In genomic region chr4:164956766-164957643, GRCh38 we compare ENCODE assay signal across 1 cellular context.
TF ChIP-seq lines count a peak whose summit lies in the region.

No MANE protein-coding gene starts in this region.

TF ChIP-seq in WTC11, 78 proteins besides CTCF, POLR2A, EP300 and RAD21 (continued from another document):
- TF ChIP-seq FOXP4 (CRISPR knock-in tag; IDR thresholded peaks at IDR 0.05) (peak; percentile 85), TEAD4 (CRISPR knock-in tag; IDR thresholded peaks at IDR 0.05) (0 out of 2 replicates have a peak, but pooled peaks have one; percentile 44), MAX (CRISPR knock-in tag; IDR thresholded peaks at IDR 0.05) (peak; percentile 97), ZNF532 (CRISPR knock-in tag; IDR thresholded peaks at IDR 0.05; ENCODE audit: borderline replicate concordance) (no peak), E2F5 (CRISPR knock-in tag; IDR thresholded peaks at IDR 0.05) (peak; percentile 88; the same call in 1 of the 2 replicates), SMAD3 (CRISPR knock-in tag; IDR thresholded peaks at IDR 0.05; ENCODE audit: borderline replicate concordance) (peak; percentile 68; the same call in 1 of the 2 replicates), TCF7 (CRISPR knock-in tag; IDR thresholded peaks at IDR 0.05; ENCODE audit: low read depth) (no peak), ZBTB43 (CRISPR knock-in tag; IDR thresholded peaks at IDR 0.05) (peak; percentile 44; the same call in 1 of the 2 replicates), NFATC4 (CRISPR knock-in tag; IDR thresholded peaks at IDR 0.05) (no peak), KAT7 (CRISPR knock-in tag; IDR thresholded peaks at IDR 0.05; ENCODE audit: borderline replicate concordance) (no peak), RELA (CRISPR knock-in tag; IDR thresholded peaks at IDR 0.05; ENCODE audit: borderline replicate concordance) (peak; percentile 60; the same call in 1 of the 2 replicates), MYBL2 (CRISPR knock-in tag; IDR thresholded peaks at IDR 0.05) (peak; percentile 85), ZNF396 (CRISPR knock-in tag; IDR thresholded peaks at IDR 0.05; ENCODE audit: borderline replicate concordance) (no peak), NFE2L1 (CRISPR knock-in tag; IDR thresholded peaks at IDR 0.05) (peak; percentile 81), CREM (CRISPR knock-in tag; IDR thresholded peaks at IDR 0.05) (peak; percentile 73; the same call in 1 of the 2 replicates), ZBTB21 (CRISPR knock-in tag; IDR thresholded peaks at IDR 0.05; ENCODE audit: borderline replicate concordance) (0 out of 2 replicates have a peak, but pooled peaks have one; percentile 37), FOXK1 (CRISPR knock-in tag; IDR thresholded peaks at IDR 0.05) (peak; percentile 87), SOX15 (CRISPR knock-in tag; IDR thresholded peaks at IDR 0.05) (no peak), SP1 (CRISPR knock-in tag; conservative IDR thresholded peaks at IDR 0.05) (peak; percentile 68), RORB (CRISPR knock-in tag; IDR thresholded peaks at IDR 0.05) (no peak)
